Comparison of ENCODE assay signal across 16 cellular contexts in the genomic region with DNA sequence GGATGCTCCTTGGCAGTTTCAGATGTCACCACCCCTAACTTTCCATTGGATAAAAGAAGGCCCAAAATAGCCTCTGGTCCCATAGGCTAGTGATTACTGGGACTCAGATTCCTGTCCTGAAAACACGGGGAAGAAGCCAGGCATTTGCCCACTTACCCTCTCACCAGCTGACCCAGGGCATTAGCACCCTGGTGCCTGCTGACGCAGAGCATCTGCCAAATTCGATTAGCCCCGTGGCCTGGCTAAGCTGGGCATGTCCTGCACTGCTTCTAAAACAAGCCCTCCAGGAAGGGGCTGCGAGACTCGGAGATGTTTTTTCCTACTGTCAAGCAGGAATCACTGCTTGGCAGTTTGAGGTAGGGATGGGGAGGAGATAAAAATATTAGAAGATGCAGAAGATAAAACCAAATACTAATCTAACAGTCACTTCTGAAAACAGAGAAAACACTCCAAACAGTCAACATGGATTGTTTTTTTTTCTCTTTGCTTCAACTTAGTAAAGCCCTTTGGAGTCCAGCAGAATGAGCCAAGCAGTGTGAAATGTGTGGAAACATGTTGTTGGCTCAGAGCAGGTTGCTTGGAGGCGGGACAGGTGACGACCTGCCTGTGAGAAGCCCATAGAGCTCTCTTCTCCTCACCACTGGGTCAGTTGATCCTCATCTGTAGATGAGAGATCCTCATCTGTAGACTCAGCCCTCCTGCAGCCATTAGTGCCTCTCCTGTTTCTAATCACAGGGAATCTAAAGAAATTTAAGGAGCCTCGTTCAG. TPM values are rescaled to one million over a fixed set of nuclear protein-coding genes. Genes with fewer than 3 reads are reported as not detected.
"Had no signal": no experiment of that assay in that cellular context is flagged by ENCODE, and none has a peak within 500 bp of the region (broad histone marks: within the 10 kb centered on the region; RNA-seq: fewer than 3 reads in every experiment).

No MANE protein-coding gene starts in this region.

- H3K4me2 ChIP-seq: hepatocyte had no signal

- ATAC-seq: activated naive CD4-positive, alpha-beta T cell treated with anti-CD3 and anti-CD28 coated beads, Interleukin-2, amount 50 U/mL, for 72 hours; gastroesophageal sphincter; sciatic nerve had no signal

- H3K4me1 Mint-ChIP-seq: nephron had no signal

- H3K4me1 ChIP-seq: gastroesophageal sphincter had no signal

- H3K4me3 ChIP-seq: gastroesophageal sphincter, hepatocyte, SK-N-MC, thoracic aorta had no signal

- H3K27me3 Mint-ChIP-seq: progenitor cell of endocrine pancreas; stimulated activated naive CD8-positive, alpha-beta T cell treated with anti-CD3 and anti-CD28 coated beads, Interleukin-15, Interleukin-2, amounts not matched to agents 100 ng/mL and 50 ng/mL, for 24 hours had no signal

- H3K36me3 ChIP-seq: thoracic aorta had no signal

- H3K79me2 ChIP-seq: hepatocyte had no signal

- H3K9me3 Mint-ChIP-seq: activated naive CD4-positive, alpha-beta T cell treated with anti-CD3 and anti-CD28 coated beads, Interleukin-2, amount 50 U/mL, for 72 hours; nephron had no signal

- H3K36me3 Mint-ChIP-seq: activated naive CD4-positive, alpha-beta T cell treated with anti-CD3 and anti-CD28 coated beads, Interleukin-2, amount 50 U/mL, for 72 hours had no signal

- H3K9me3 ChIP-seq: gastroesophageal sphincter, thoracic aorta had no signal

- H3K27ac ChIP-seq: gastroesophageal sphincter, hepatocyte, SK-N-MC, thoracic aorta had no signal

- H3K27ac Mint-ChIP-seq: activated naive CD4-positive, alpha-beta T cell treated with anti-CD3 and anti-CD28 coated beads, Interleukin-2, amount 50 U/mL, for 72 hours; nephron; progenitor cell of endocrine pancreas; stimulated activated naive CD8-positive, alpha-beta T cell treated with anti-CD3 and anti-CD28 coated beads, Interleukin-15, Interleukin-2, amounts not matched to agents 100 ng/mL and 50 ng/mL, for 24 hours had no signal

- DNase-seq: activated CD4-positive, CD25-positive, alpha-beta regulatory T cell; amygdala; kidney glomerular epithelial cell; occipital lobe; stimulated activated CD4-positive, alpha-beta T cell treated with anti-CD3 and anti-CD28 coated beads, Interleukin-12 subunit alpha, Interleukin-12 subunit beta, amount 100 ng/mL, for 4 hours; stimulated activated CD4-positive, alpha-beta T cell treated with anti-CD3 and anti-CD28 coated beads, Interleukin-4, amount 100 ng/mL, for 1 hour had no signal

- H2AFZ ChIP-seq: hepatocyte had no signal

- H3K27me3 ChIP-seq: gastroesophageal sphincter, hepatocyte had no signal

- H3K4me3 Mint-ChIP-seq: nephron; stimulated activated naive CD8-positive, alpha-beta T cell treated with anti-CD3 and anti-CD28 coated beads, Interleukin-15, Interleukin-2, amounts not matched to agents 100 ng/mL and 50 ng/mL, for 24 hours had no signal

RNA-seq across cellular contexts. Expression of gene BDNF, which starts 54.0 kb away (rescaled TPM):
- total RNA-seq: activated naive CD4-positive, alpha-beta T cell treated with anti-CD3 and anti-CD28 coated beads, Interleukin-2, amount 50 U/mL, for 72 hours; T-helper 1 cell treated with Interleukin-12 subunit alpha and Interleukin-12 subunit beta and Interleukin-4 antibody, amounts not matched to agents 30 ng/mL and 1 ng/mL, for 36 hours had no signal
